ENCODE assay signal across 31 cellular contexts in the genomic region with DNA sequence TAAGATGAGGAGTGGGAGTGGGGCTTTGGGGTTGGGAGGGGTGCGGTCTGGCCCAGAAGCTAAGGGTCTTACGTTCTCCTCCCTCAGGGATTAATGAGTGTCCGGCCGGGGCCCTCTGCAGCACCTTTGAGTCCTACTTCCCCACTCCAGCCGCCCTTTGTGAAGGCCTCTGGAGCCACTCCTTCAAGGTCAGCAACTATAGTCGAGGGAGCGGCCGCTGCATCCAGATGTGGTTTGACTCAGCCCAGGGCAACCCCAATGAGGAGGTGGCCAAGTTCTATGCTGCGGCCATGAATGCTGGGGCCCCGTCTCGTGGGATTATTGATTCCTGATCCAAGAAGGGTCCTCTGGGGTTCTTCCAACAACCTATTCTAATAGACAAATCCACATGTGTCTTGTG. TPM values are rescaled to one million over a fixed set of nuclear protein-coding genes. Genes with fewer than 3 reads are reported as not detected.
"Had no signal": no experiment of that assay in that cellular context is flagged by ENCODE, and none has a peak within 500 bp of the region (broad histone marks: within the 10 kb centered on the region; RNA-seq: fewer than 3 reads in every experiment).

No MANE protein-coding gene starts in this region.

- DNase-seq: activated CD4-positive, alpha-beta T cell treated with anti-CD3 and anti-CD28 coated beads for 48 hours; activated CD4-positive, alpha-beta T cell treated with anti-CD3 and anti-CD28 coated beads, Interleukin-2, amount 50 U/mL, for 4 hours; activated CD4-positive, CD25-positive, alpha-beta regulatory T cell treated with anti-CD3 and anti-CD28 coated beads, Interleukin-2, amount 50 U/mL, for 72 hours; activated CD8-positive, alpha-beta memory T cell treated with anti-CD3 and anti-CD28 coated beads, Interleukin-2, amount 50 U/mL, for 48 hours; activated CD8-positive, alpha-beta T cell treated with anti-CD3 and anti-CD28 coated beads, Interleukin-2, amount 10 ng/mL, durations not matched to agents 7 days and 5 days; activated effector memory CD4-positive, alpha-beta T cell treated with Interleukin-2 at 50 U/mL for 16 hours; activated naive CD4-positive, alpha-beta T cell treated with Interleukin-2 at 50 U/mL for 16 hours; activated naive CD8-positive, alpha-beta T cell treated with anti-CD3 and anti-CD28 coated beads, Interleukin-2, amount 50 U/mL, for 24 hours; activated T-cell treated with anti-CD3 and anti-CD28 coated beads, Interleukin-2, amount 50 U/mL, for 1 hour; amniotic stem cell; MV-4-11; NCI-H1092 treated with DMSO at 0.1 percent for 48 hours; NCI-H1417 treated with DMSO at 0.1 percent for 48 hours; NCI-H1694; NCI-H2029; NCI-H2107; NCI-H2171 treated with DMSO at 0.1 percent for 48 hours; NCI-H510A treated with DMSO at 0.1 percent for 48 hours; NCI-H69; NK-92 treated with Interleukin-12 subunit alpha and Interleukin-12 subunit beta, amount 100 ng/mL, for 24 hours; OCI-M1; SIG-M5; T-helper 17 cell; T-helper 9 cell had no signal

- H3K27me3 ChIP-seq: cardiac muscle cell, MG63 had no signal

- ATAC-seq: activated CD8-positive, alpha-beta T cell treated with anti-CD3 and anti-CD28 coated beads, Interleukin-2, amount 10 ng/mL, durations not matched to agents 7 days and 5 days; activated naive CD4-positive, alpha-beta T cell treated with anti-CD3 and anti-CD28 coated beads, Interleukin-2, amount 50 U/mL, for 72 hours; activated naive CD8-positive, alpha-beta T cell treated with anti-CD3 and anti-CD28 coated beads, Interleukin-2, amount 50 U/mL, for 24 hours; Panc1; T-helper 17 cell; WTC11 had no signal

- H3K4me3 ChIP-seq: cardiac muscle cell, MG63 had no signal

- H3K27ac ChIP-seq: cardiac muscle cell, KMS-11 had no signal

- H3K36me3 ChIP-seq: cardiac muscle cell had no signal

RNA-seq across cellular contexts. Expression of gene FOLR3, which starts 4.0 kb away (rescaled TPM):
- total RNA-seq: activated CD8-positive, alpha-beta T cell treated with anti-CD3 and anti-CD28 coated beads, Interleukin-2, amount 10 ng/mL, durations not matched to agents 7 days and 5 days; activated naive CD4-positive, alpha-beta T cell treated with anti-CD3 and anti-CD28 coated beads, Interleukin-2, amount 50 U/mL, for 72 hours; astrocyte; cardiac muscle cell; WTC11 had no signal

RNA-seq across cellular contexts. Expression of gene TOMT, which starts 33.8 kb away (rescaled TPM):
- total RNA-seq: activated CD8-positive, alpha-beta T cell treated with anti-CD3 and anti-CD28 coated beads, Interleukin-2, amount 10 ng/mL, durations not matched to agents 7 days and 5 days; activated naive CD4-positive, alpha-beta T cell treated with anti-CD3 and anti-CD28 coated beads, Interleukin-2, amount 50 U/mL, for 72 hours; astrocyte; cardiac muscle cell; T-helper 17 cell; WTC11 had no signal

RNA-seq across cellular contexts. Expression of gene FOLR1, which starts 52.4 kb away (rescaled TPM):
- total RNA-seq: activated CD8-positive, alpha-beta T cell treated with anti-CD3 and anti-CD28 coated beads, Interleukin-2, amount 10 ng/mL, durations not matched to agents 7 days and 5 days; activated naive CD4-positive, alpha-beta T cell treated with anti-CD3 and anti-CD28 coated beads, Interleukin-2, amount 50 U/mL, for 72 hours; T-helper 17 cell had no signal
